Comparison of ENCODE assay signal across 9 cellular contexts in the genomic region with DNA sequence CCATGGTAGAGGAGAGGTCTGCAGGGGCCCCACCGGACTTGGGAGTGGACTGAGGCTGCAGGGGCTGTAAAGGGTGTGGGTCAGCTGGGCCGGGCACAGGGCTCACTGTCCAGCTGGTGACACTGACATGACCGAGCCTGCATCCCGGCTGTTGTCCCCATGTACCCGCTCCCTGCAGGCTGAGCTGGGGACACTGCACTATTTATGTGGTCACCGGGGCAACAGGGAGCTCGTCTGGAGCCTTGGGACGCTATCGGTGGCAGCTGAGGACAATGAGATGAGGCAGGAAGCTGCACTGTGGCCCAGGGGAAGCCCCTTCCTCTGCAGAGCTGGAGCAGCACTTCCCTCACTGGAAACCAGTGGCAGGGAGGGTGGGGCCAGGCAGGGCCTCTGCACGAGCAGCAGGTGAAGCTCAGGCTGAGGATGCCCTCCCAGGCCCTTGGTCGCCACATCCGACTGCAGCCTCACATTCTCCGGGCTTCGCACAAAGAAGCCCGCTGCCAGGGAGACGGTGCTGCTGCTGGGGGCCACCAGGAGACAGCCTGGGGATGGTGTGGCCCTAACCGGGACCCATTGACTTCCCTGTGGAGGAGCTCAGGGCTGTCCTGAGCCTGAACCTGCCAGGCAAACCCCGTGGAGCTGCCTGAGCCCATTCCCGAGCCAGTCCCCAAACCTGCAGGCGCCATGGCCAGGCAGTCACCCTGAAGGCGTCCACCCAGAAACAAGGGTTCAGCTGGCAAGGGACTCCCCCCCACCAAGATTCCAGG.
DNase-seq lines count a peak whose midpoint lies in the region; ATAC-seq and TF ChIP-seq lines count a peak whose summit lies in the region.
"Had no signal": no experiment of that assay in that cellular context is flagged by ENCODE, and none has a peak within 500 bp of the region (broad histone marks: within the 10 kb centered on the region; RNA-seq: fewer than 3 reads in every experiment).

No MANE protein-coding gene starts in this region.

- H3K27me3 ChIP-seq in layer of hippocampus (ENCODE audit: control insufficient read depth, insufficient read depth, low read length), result no peaks in the 10 kb centered on the region

- H3K4me1 Mint-ChIP-seq in T-helper 2 cell treated with Interferon-gamma antibody and Interleukin-4, amounts not matched to agents 5 μg/mL and 100 μg/mL, for 36 hours (ENCODE audit: low read depth), result peaks cover 5% of the 10 kb centered on the region
- H3K4me1 Mint-ChIP-seq in activated T-cell treated with anti-CD3 and anti-CD28 coated beads, Interleukin-2, amount 50 U/mL, for 24 hours (ENCODE audit: low read depth), result peaks cover 23% of the 10 kb centered on the region

- no peaks in the 10 kb centered on the region for H3K36me3 Mint-ChIP-seq in T-helper 2 cell treated with Interferon-gamma antibody and Interleukin-4, amounts not matched to agents 5 μg/mL and 100 μg/mL, for 36 hours (ENCODE audit: low read depth)
- no peaks in the 10 kb centered on the region for H3K36me3 Mint-ChIP-seq in activated T-cell treated with anti-CD3 and anti-CD28 coated beads, Interleukin-2, amount 50 U/mL, for 24 hours (ENCODE audit: low read depth)

- no peaks in the 10 kb centered on the region for H3K27me3 Mint-ChIP-seq in T-helper 2 cell treated with Interferon-gamma antibody and Interleukin-4, amounts not matched to agents 5 μg/mL and 100 μg/mL, for 36 hours (ENCODE audit: low read depth)
- H3K27me3 Mint-ChIP-seq in activated T-cell treated with anti-CD3 and anti-CD28 coated beads, Interleukin-2, amount 50 U/mL, for 24 hours, result peaks cover 9% of the 10 kb centered on the region

- TF ChIP-seq POLR2A in erythroblast (IDR thresholded peaks at IDR 0.05; ENCODE audit: low read length), result no peak

- peak; percentile 14 for ATAC-seq in stimulated activated naive CD8-positive, alpha-beta T cell treated with anti-CD3 and anti-CD28 coated beads, Interleukin-15, Interleukin-2, amounts not matched to agents 100 U/mL and 50 U/mL, for 24 hours
- ATAC-seq in HG03439 (IDR thresholded peaks at IDR 0.05; ENCODE audit: unreplicated experiment), result no peak

- peak overlapping the region; percentile 17 for H3K27ac ChIP-seq in layer of hippocampus (ENCODE audit: low read depth, low read length)
- H3K27ac ChIP-seq: neutrophil had no signal

- H3K9me3 Mint-ChIP-seq in T-helper 2 cell treated with Interferon-gamma antibody and Interleukin-4, amounts not matched to agents 5 μg/mL and 100 μg/mL, for 36 hours, result no peaks in the 10 kb centered on the region
- no peaks in the 10 kb centered on the region for H3K9me3 Mint-ChIP-seq in activated T-cell treated with anti-CD3 and anti-CD28 coated beads, Interleukin-2, amount 50 U/mL, for 24 hours

- H3K27ac Mint-ChIP-seq in T-helper 2 cell treated with Interferon-gamma antibody and Interleukin-4, amounts not matched to agents 5 μg/mL and 100 μg/mL, for 36 hours, result no peak overlapping the region
- no peak overlapping the region for H3K27ac Mint-ChIP-seq in activated T-cell treated with anti-CD3 and anti-CD28 coated beads, Interleukin-2, amount 50 U/mL, for 24 hours

- DNase-seq in T-helper 2 cell (peak in 3 of 5 experiments; percentile 21 to 57 (median 46)), erythroblast (lab: John Stamatoyannopoulos, UW) (no peak), DMS 273 treated with DMSO at 0.1 percent for 48 hours (lab: John Stamatoyannopoulos, UW) (no peak)
- no peak for DNase-seq in T-helper 2 cell treated with Interferon-gamma antibody and Interleukin-4, amounts not matched to agents 5 μg/mL and 100 μg/mL, for 36 hours (ENCODE audit: low spot score)
- DNase-seq in activated T-cell treated with anti-CD3 and anti-CD28 coated beads, Interleukin-2, amount 50 U/mL, for 24 hours, result peak; percentile 38
- no peak for DNase-seq in stimulated activated naive CD8-positive, alpha-beta T cell treated with anti-CD3 and anti-CD28 coated beads, Interleukin-15, Interleukin-2, amounts not matched to agents 100 U/mL and 50 U/mL, for 24 hours

- no peak overlapping the region for H3K4me3 Mint-ChIP-seq in T-helper 2 cell treated with Interferon-gamma antibody and Interleukin-4, amounts not matched to agents 5 μg/mL and 100 μg/mL, for 36 hours
- no peak overlapping the region for H3K4me3 Mint-ChIP-seq in activated T-cell treated with anti-CD3 and anti-CD28 coated beads, Interleukin-2, amount 50 U/mL, for 24 hours

Comparison
In these comparisons a context has a peak if more than half of its experiments do, and no peak if none do; other contexts are left out.
1. DNase-seq: peak in T-helper 2 cell (3 of 5) and activated T-cell treated with anti-CD3 and anti-CD28 coated beads, Interleukin-2, amount 50 U/mL, for 24 hours (single experiment); none in T-helper 2 cell treated with Interferon-gamma antibody and Interleukin-4, amounts not matched to agents 5 μg/mL and 100 μg/mL, for 36 hours (single experiment), stimulated activated naive CD8-positive, alpha-beta T cell treated with anti-CD3 and anti-CD28 coated beads, Interleukin-15, Interleukin-2, amounts not matched to agents 100 U/mL and 50 U/mL, for 24 hours (single experiment), erythroblast (0 of 2) and DMS 273 treated with DMSO at 0.1 percent for 48 hours (single experiment).